8 cellular contexts compared by ENCODE assay signal in the genomic region with DNA sequence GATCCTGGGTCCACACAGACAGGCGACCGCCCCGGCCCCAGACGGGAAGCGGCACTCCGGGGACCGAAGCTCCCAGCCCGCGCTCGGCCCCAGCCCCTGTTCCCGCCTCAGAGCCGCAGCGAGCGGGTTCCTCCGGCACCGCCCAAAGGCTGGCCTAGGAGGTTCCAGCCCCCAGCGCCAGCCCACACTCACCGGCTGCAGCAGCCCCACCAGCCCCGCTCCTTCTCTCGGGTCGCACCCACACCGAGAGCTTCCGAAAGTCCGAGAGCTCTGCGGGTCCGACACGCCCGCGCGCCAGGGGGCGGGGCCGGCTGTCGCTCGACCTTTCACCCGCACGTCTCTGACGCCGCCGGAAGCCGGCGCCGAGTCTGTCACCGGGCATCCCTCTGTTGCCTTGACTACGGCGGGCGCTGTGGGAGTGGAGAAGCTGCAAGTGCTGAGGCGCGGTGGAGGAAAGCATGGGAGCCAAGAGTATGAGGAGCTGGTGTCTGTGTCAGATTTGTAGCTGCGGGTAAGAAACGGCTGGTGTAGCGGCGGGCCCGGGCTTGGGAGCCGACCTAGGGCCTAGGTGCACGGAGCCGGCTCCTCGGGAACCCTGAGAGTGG.
DNase-seq lines count a peak whose midpoint lies in the region; ATAC-seq lines count a peak whose summit lies in the region.

A gene (minus strand): TSS at position 313 of the 605 bp plus-strand sequence. CDS start 956 bp downstream, outside the sequence.
A gene with protein sequence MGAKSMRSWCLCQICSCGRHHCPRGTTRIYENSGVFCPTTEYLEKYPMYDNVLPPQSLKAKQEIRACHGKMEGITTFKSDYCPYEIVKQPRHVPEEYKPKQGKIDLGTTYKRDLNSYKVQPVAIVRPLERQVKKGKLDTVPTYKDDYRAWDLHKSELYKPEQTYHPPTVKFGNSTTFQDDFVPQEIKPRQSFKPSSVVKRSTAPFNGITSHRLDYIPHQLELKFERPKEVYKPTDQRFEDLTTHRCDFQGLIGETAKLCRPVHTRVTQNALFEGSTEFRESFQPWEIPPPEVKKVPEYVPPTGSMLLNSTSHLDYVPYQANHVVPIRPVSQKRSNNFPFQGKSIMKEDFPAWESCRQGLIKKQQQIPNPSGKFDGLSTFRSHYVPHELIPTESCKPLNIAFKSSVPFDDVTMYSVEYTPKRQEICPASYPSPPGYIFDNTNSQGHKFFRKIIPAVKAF (plus strand): TSS at position 397 of the 605 bp plus-strand sequence. CDS start 62 bp downstream, at position 459.

- DNase-seq in AG08395 (ENCODE audit: low spot score) = peak; percentile 92
- DNase-seq in NCI-H2227 treated with DMSO at 0.1 percent for 48 hours (lab: John Stamatoyannopoulos, UW) = peak; percentile 55
- DNase-seq in activated CD4-positive, CD25-positive, alpha-beta regulatory T cell (lab: John Stamatoyannopoulos, UW) = peak; percentile 78 to 83 (median 80)
- peak; percentile 90 for DNase-seq in cerebellar cortex (ENCODE audit: low spot score)
- DNase-seq in islet precursor cell = peak; percentile 97
- DNase-seq in stimulated activated CD4-positive, alpha-beta T cell treated with anti-CD3 and anti-CD28 coated beads, Interleukin-12 subunit alpha, Interleukin-12 subunit beta, amount 100 ng/mL, for 48 hours (ENCODE audit: low read depth in 2 of 3, low spot score in 1 of 3) = peak; percentile 78 to 94 (median 87)

- ATAC-seq in GM18907 (IDR thresholded peaks at IDR 0.05; ENCODE audit: unreplicated experiment) (peak; percentile 97), HG03139 (IDR thresholded peaks at IDR 0.05; ENCODE audit: unreplicated experiment) (peak; percentile 97)

Comparison
In these comparisons a context has a peak if more than half of its experiments do, and no peak if none do; other contexts are left out.
1. Peak in every context shown above with its lines: DNase-seq and ATAC-seq.